Comparison of ENCODE assay signal across 14 cellular contexts in the genomic region with DNA sequence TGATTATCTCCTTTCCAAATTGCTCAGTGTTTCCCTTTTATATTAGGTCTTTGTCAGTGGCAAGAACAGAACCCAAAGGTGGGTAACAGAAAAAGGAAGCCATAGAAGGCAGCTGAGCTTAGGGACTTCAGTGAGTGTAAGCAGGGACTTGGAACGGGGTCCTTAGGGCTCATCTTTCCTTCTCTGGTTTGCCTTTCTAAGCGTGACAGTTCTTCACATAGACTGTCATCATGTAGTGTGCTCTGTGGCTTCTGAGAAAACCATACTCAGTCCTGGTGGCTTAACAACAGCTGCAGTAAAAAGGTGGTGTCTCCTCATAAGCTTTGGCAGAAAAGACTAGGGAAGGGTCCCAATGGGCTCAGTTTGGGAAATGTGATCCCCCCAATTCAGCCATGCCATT.
"Had no signal": no experiment of that assay in that cellular context is flagged by ENCODE, and none has a peak within 500 bp of the region (broad histone marks: within the 10 kb centered on the region; RNA-seq: fewer than 3 reads in every experiment).

No MANE protein-coding gene starts in this region.

- H3K27me3 Mint-ChIP-seq: activated CD8-positive, alpha-beta T cell treated with anti-CD3 and anti-CD28 coated beads for 36 hours; dendritic cell treated with granulocyte-macrophage colony-stimulating factor and Interleukin-4, amounts not matched to agents 40 ng/mL and 50 ng/mL, for 4 days had no signal

- H3K4me3 Mint-ChIP-seq: activated CD8-positive, alpha-beta T cell treated with anti-CD3 and anti-CD28 coated beads for 36 hours; brain; dendritic cell treated with granulocyte-macrophage colony-stimulating factor and Interleukin-4, amounts not matched to agents 40 ng/mL and 50 ng/mL, for 4 days; endodermal cell; neural progenitor cell had no signal

- H3K9me3 ChIP-seq: thyroid gland, uterus had no signal

- ATAC-seq: activated CD8-positive, alpha-beta T cell treated with anti-CD3 and anti-CD28 coated beads for 36 hours had no signal

- H3K9me3 Mint-ChIP-seq: activated CD8-positive, alpha-beta T cell treated with anti-CD3 and anti-CD28 coated beads for 36 hours; brain; dendritic cell treated with granulocyte-macrophage colony-stimulating factor and Interleukin-4, amounts not matched to agents 40 ng/mL and 50 ng/mL, for 4 days; endodermal cell; neural progenitor cell had no signal

- H3K4me1 ChIP-seq: neural progenitor cell, thyroid gland, uterus had no signal

- H3K36me3 ChIP-seq: neural progenitor cell, thyroid gland, uterus had no signal

- H3K4me1 Mint-ChIP-seq: brain, neural progenitor cell had no signal

- H3K27ac ChIP-seq: neural progenitor cell, parathyroid adenoma, thyroid gland, uterus, VCaP had no signal

- H3K4me3 ChIP-seq: neural progenitor cell, smooth muscle cell, thyroid gland, uterus had no signal

- H3K27me3 ChIP-seq: neural progenitor cell, thyroid gland, uterus had no signal

- H3K27ac Mint-ChIP-seq: activated CD8-positive, alpha-beta T cell treated with anti-CD3 and anti-CD28 coated beads for 36 hours; brain; dendritic cell treated with granulocyte-macrophage colony-stimulating factor and Interleukin-4, amounts not matched to agents 40 ng/mL and 50 ng/mL, for 4 days; endodermal cell; neural progenitor cell had no signal

- DNase-seq: activated CD8-positive, alpha-beta T cell treated with anti-CD3 and anti-CD28 coated beads for 36 hours; activated naive CD4-positive, alpha-beta T cell treated with Interleukin-2 at 50 U/mL for 16 hours; endodermal cell; hypothalamus; kidney glomerular epithelial cell; mesendoderm; thyroid gland; uterus had no signal
